ENCODE assay signal across 12 cellular contexts in the genomic region with DNA sequence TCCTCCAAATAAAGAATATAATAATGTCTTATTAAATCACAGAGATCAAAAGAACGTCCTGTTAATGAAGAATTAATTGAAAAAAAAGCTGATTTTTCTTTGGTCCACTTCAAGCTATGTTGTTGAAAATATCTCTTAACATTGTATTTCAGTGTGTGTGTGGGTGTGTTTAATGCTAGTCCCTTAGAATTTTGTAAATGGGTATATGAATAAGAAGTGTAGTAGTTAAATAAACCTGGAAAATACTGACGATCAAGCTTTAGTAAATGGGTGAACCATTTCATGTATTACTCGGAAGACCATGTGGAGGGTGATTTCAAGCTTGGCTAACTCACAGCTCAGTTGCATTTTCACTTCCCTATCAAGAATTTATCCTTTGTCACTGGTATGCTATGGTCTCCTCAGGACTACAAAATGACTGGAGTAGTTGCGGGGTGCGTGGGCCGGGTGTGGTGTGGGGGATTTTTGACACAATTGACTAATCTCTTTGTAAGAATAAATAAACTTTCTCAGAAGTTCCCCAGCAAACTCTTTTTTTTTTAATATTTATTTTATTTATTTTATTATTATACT.
A peak's percentile ranks its signal among the peaks of the same experiment; 100 is the strongest.
DNase-seq lines count a peak whose midpoint lies in the region; ATAC-seq and TF ChIP-seq lines count a peak whose summit lies in the region.
"Had no signal": no experiment of that assay in that cellular context is flagged by ENCODE, and none has a peak within 500 bp of the region (broad histone marks: within the 10 kb centered on the region; RNA-seq: fewer than 3 reads in every experiment).

No MANE protein-coding gene starts in this region.

- ATAC-seq in GM19395 (IDR thresholded peaks at IDR 0.05; ENCODE audit: unreplicated experiment), result peak; percentile 99
- ATAC-seq in HG02763 (IDR thresholded peaks at IDR 0.05; ENCODE audit: unreplicated experiment), result peak; percentile 100
- peak; percentile 73 for ATAC-seq in HG03439 (IDR thresholded peaks at IDR 0.05; ENCODE audit: unreplicated experiment)
- ATAC-seq: natural killer cell, Right ventricle myocardium inferior had no signal

- TF ChIP-seq CTCF in GM13976 (IDR thresholded peaks at IDR 0.05; ENCODE audit: borderline replicate concordance, control extremely low read depth, extremely low read depth, insufficient read depth, missing control alignments), result no peak

- in situ Hi-C loops in GM13976 (cut with MboI; ENCODE audit: low sequenced_read_pairs, unreplicated experiment), result no loop called here

- peak; percentile 3 for DNase-seq in GM13976 (ENCODE audit: low spot score)
- no peak for DNase-seq in NCI-H2081 (lab: John Stamatoyannopoulos, UW)
- DNase-seq in NCI-H1694 treated with DMSO at 0.1 percent for 48 hours (lab: John Stamatoyannopoulos, UW), result no peak
- no peak for DNase-seq in stimulated activated CD4-positive, alpha-beta T cell treated with anti-CD3 and anti-CD28 coated beads, Interleukin-12 subunit alpha, Interleukin-12 subunit beta, amount 100 ng/mL, for 4 hours
- DNase-seq in NCI-H2107 treated with DMSO at 0.1 percent for 48 hours (lab: John Stamatoyannopoulos, UW; ENCODE audit: unreplicated experiment), result no peak
- DNase-seq: DND-41, natural killer cell, NCI-H226 had no signal
